Comparison of ENCODE assay signal across 16 cellular contexts in genomic region chr7:148437043-148437442, GRCh38.
DNase-seq lines count a peak whose midpoint lies in the region; ATAC-seq and TF ChIP-seq lines count a peak whose summit lies in the region.
"Had no signal": no experiment of that assay in that cellular context is flagged by ENCODE, and none has a peak within 500 bp of the region (broad histone marks: within the 10 kb centered on the region; RNA-seq: fewer than 3 reads in every experiment).

No MANE protein-coding gene starts in this region.

- intact Hi-C loops in mucosa of descending colon (cut with DNase I, micrococcal nuclease): no loop called here

- no peak overlapping the region for H3K4me3 ChIP-seq in mucosa of descending colon

- peak; percentile 38 for DNase-seq in DMS 273 (lab: John Stamatoyannopoulos, UW; ENCODE audit: unreplicated experiment)
- DNase-seq in DMS 273 treated with DMSO at 0.1 percent for 48 hours (lab: John Stamatoyannopoulos, UW): no peak
- DNase-seq in NCI-H69 (lab: John Stamatoyannopoulos, UW): peak; percentile 32
- DNase-seq in mucosa of descending colon: no peak
- DNase-seq in stimulated activated CD4-positive, alpha-beta T cell treated with anti-CD3 and anti-CD28 coated beads, Interleukin-12 subunit alpha, Interleukin-12 subunit beta, amount 100 ng/mL, for 4 hours: no peak
- DNase-seq in ureter (ENCODE audit: low spot score): no peak
- DNase-seq in DMS53 treated with DMSO at 0.1 percent for 48 hours (lab: John Stamatoyannopoulos, UW; ENCODE audit: unreplicated experiment): no peak
- DNase-seq: CD4-positive, CD25-positive, alpha-beta regulatory T cell; COR-L47; GF-D8; GOT3; Kasumi-1; NCI-H1105; NCI-H2081; SK-N-SH had no signal

- no peak for TF ChIP-seq CTCF in mucosa of descending colon (IDR thresholded peaks at IDR 0.05)

- no peaks in the 10 kb centered on the region for H3K36me3 ChIP-seq in mucosa of descending colon (ENCODE audit: low read depth)

- H3K4me1 ChIP-seq in mucosa of descending colon (ENCODE audit: low read depth): peaks cover 3% of the 10 kb centered on the region

- H3K9me3 ChIP-seq in mucosa of descending colon: no peaks in the 10 kb centered on the region
- H3K9me3 ChIP-seq: SK-N-SH had no signal

- ATAC-seq in mucosa of descending colon: peak; percentile 32
- no peak for ATAC-seq in HG03469 (IDR thresholded peaks at IDR 0.05; ENCODE audit: unreplicated experiment)

Comparison
In these comparisons a context has a peak if more than half of its experiments do, and no peak if none do; other contexts are left out.
1. DNase-seq: peak in DMS 273 (single experiment) and NCI-H69 (single experiment); none in DMS 273 treated with DMSO at 0.1 percent for 48 hours (single experiment), mucosa of descending colon (0 of 3), stimulated activated CD4-positive, alpha-beta T cell treated with anti-CD3 and anti-CD28 coated beads, Interleukin-12 subunit alpha, Interleukin-12 subunit beta, amount 100 ng/mL, for 4 hours (single experiment), ureter (single experiment) and DMS53 treated with DMSO at 0.1 percent for 48 hours (single experiment).